Comparison of ENCODE assay signal across 24 cellular contexts in genomic region chr1:230416430-230416829, GRCh38. TPM values are rescaled to one million over a fixed set of nuclear protein-coding genes. Genes with fewer than 3 reads are reported as not detected.
"Had no signal": no experiment of that assay in that cellular context is flagged by ENCODE, and none has a peak within 500 bp of the region (broad histone marks: within the 10 kb centered on the region; RNA-seq: fewer than 3 reads in every experiment).

No MANE protein-coding gene starts in this region.

- H3K4me1 ChIP-seq: colonic mucosa, esophagus squamous epithelium, gastrocnemius medialis, left lung, lower lobe of right lung had no signal

- H3K4me3 Mint-ChIP-seq: dendritic cell treated with granulocyte-macrophage colony-stimulating factor and Interleukin-4, amounts not matched to agents 40 ng/mL and 50 ng/mL, for 4 days; effector memory CD8-positive, alpha-beta T cell; endodermal cell; immature natural killer cell had no signal

- H3K9me3 ChIP-seq: colonic mucosa, gastrocnemius medialis, lower lobe of right lung had no signal

- H3K4me3 ChIP-seq: colonic mucosa, esophagus squamous epithelium, gastrocnemius medialis, hepatocyte, left lung, lower lobe of right lung had no signal

- H3K27ac ChIP-seq: colonic mucosa, epithelial cell of prostate, esophagus squamous epithelium, gastrocnemius medialis, hepatocyte, left lung, lower lobe of right lung had no signal

- H3K27ac Mint-ChIP-seq: dendritic cell treated with granulocyte-macrophage colony-stimulating factor and Interleukin-4, amounts not matched to agents 40 ng/mL and 50 ng/mL, for 4 days; effector memory CD8-positive, alpha-beta T cell; endodermal cell; immature natural killer cell had no signal

- H3K36me3 Mint-ChIP-seq: immature natural killer cell had no signal

- DNase-seq: colonic mucosa; cortex of kidney; effector CD8-positive, alpha-beta T cell; effector memory CD8-positive, alpha-beta T cell; endodermal cell; erythroblast; esophagus squamous epithelium; foreskin fibroblast; foreskin melanocyte; gastrocnemius medialis; glutamatergic neuron; hypothalamus; immature natural killer cell; islet precursor cell; kidney; kidney glomerular epithelial cell; left lung; lower lobe of right lung; mesendoderm; midbrain had no signal

- H3K9me3 Mint-ChIP-seq: dendritic cell treated with granulocyte-macrophage colony-stimulating factor and Interleukin-4, amounts not matched to agents 40 ng/mL and 50 ng/mL, for 4 days; effector memory CD8-positive, alpha-beta T cell; immature natural killer cell had no signal

- ATAC-seq: effector memory CD8-positive, alpha-beta T cell; esophagus mucosa; gastrocnemius medialis; left lung; lower lobe of right lung had no signal

- H3K36me3 ChIP-seq: colonic mucosa, esophagus squamous epithelium, gastrocnemius medialis, left lung, lower lobe of right lung had no signal

- H3K27me3 ChIP-seq: colonic mucosa, gastrocnemius medialis had no signal

RNA-seq across cellular contexts. Expression of gene PGBD5, which starts 9.7 kb away (rescaled TPM):
- polyA plus RNA-seq: immature natural killer cell had no signal
